Comparison of ENCODE assay signal across 8 cellular contexts in the genomic region with DNA sequence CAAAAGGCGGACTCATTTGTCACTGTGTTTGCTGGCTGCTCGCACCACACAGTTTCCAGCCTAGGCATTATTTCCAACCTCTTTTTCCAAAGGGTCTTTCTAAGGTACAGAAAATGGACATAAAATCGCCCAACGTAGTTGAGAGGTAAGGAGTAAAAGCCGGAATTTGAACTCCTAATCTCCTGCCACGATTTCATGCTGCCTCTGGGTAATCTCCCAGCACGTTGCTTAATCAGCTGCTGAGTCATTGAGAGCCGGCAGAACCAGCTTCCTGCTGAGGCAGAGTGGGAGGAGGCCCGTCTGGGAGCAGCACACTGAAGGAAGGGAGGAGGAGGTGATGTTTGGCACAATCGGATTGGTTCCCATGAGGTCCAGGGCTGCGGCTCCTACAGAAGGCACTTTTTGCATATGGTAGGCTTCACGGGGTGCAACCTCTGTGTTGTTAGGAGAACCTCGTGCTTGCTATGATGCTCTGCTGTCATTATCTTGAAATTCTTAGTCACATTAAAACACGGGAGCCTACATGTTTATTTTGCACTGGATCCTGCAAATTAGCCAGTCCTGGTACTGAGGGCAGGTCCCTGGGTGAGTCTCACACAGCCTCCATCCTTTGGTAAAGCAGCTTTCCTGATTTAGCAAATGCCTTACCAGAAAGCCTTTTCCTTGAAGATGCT.
DNase-seq lines count a peak whose midpoint lies in the region; ATAC-seq, FAIRE-seq and TF ChIP-seq lines count a peak whose summit lies in the region.

No MANE protein-coding gene starts in this region.

- FAIRE-seq in urothelium cell line (lab: Jason Lieb, UNC): no peak

- TF ChIP-seq CTCF in AG10803 (conservative IDR thresholded peaks at IDR 0.05; ENCODE audit: low read length): no peak

- peak; percentile 97 for ATAC-seq in esophagus mucosa
- no peak for ATAC-seq in HG03095 (IDR thresholded peaks at IDR 0.05; ENCODE audit: unreplicated experiment)
- no peak for ATAC-seq in HG02763 (IDR thresholded peaks at IDR 0.05; ENCODE audit: unreplicated experiment)

- H3K4me3 ChIP-seq in AG10803 (ENCODE audit: low read length): no peak overlapping the region

- DNase-seq in AG10803 (ENCODE audit: low read depth) (peak; percentile 85), HT1080 (ENCODE audit: low read depth) (peak; percentile 94), SKM-1 treated with dmso at 0.1 percent for 144 hours (lab: John Stamatoyannopoulos, UW; ENCODE audit: unreplicated experiment) (peak; percentile 96), myocyte (ENCODE audit: low read depth) (peak; percentile 53), urothelium cell line (ENCODE audit: low spot score) (peak; percentile 93)
